ENCODE assay signal across 14 cellular contexts in genomic region chr2:111053266-111053665, GRCh38.
A peak's percentile ranks its signal among the peaks of the same experiment; 100 is the strongest.
DNase-seq lines count a peak whose midpoint lies in the region; ATAC-seq and TF ChIP-seq lines count a peak whose summit lies in the region.
"Had no signal": no experiment of that assay in that cellular context is flagged by ENCODE, and none has a peak within 500 bp of the region (broad histone marks: within the 10 kb centered on the region; RNA-seq: fewer than 3 reads in every experiment).

No MANE protein-coding gene starts in this region.

- TF ChIP-seq CTCF in hepatocyte (IDR thresholded peaks at IDR 0.05; ENCODE audit: poor library complexity) (no peak), esophagus muscularis mucosa (IDR thresholded peaks at IDR 0.05) (no peak)

- no peak for TF ChIP-seq POLR2A in esophagus muscularis mucosa (IDR thresholded peaks at IDR 0.05; ENCODE audit: low read depth)

- H3K4me1 Mint-ChIP-seq in stimulated activated naive B cell treated with anti-CD40 and anti-IgM and Interleukin-4, amounts not matched to agents 10 μg/mL and 1 μg/mL and 100 μg/mL, for 72 hours: peaks cover 72 to 96% of the 10 kb centered on the region in 2 donors
- H3K4me1 Mint-ChIP-seq: GM23338 had no signal

- H3K9me3 Mint-ChIP-seq in stimulated activated naive B cell treated with anti-CD40 and anti-IgM and Interleukin-4, amounts not matched to agents 10 μg/mL and 1 μg/mL and 100 μg/mL, for 72 hours: peaks cover 0 to 4% of the 10 kb centered on the region in 2 donors
- H3K9me3 Mint-ChIP-seq: CD8-positive, alpha-beta memory T cell; GM23338 had no signal

- H3K4me3 ChIP-seq in right cardiac atrium (ENCODE audit: low read length) (no peak overlapping the region), hepatocyte (no peak overlapping the region), esophagus muscularis mucosa (no peak overlapping the region)
- no peak overlapping the region for H3K4me3 ChIP-seq in BLaER1 treated with 17β-estradiol and CSF1 and Interleukin-3, amounts not matched to agents 10 nM and 100 nM
- H3K4me3 ChIP-seq: GM23338 had no signal

- H4K20me1 ChIP-seq in BLaER1 treated with 17β-estradiol and CSF1 and Interleukin-3, amounts not matched to agents 10 nM and 100 nM: peaks cover 0 to 7% (median 0%) of the 10 kb centered on the region in 11 experiments; a peak in 1 of 22 replicates
- no peaks in the 10 kb centered on the region for H4K20me1 ChIP-seq in hepatocyte (ENCODE audit: insufficient read depth, poor library complexity, severe bottlenecking)

- H3K27ac ChIP-seq in right cardiac atrium (ENCODE audit: low read length) (no peak overlapping the region), hepatocyte (no peak overlapping the region), esophagus muscularis mucosa (replicated peaks in 1 of 4) (no peak overlapping the region)
- H3K27ac ChIP-seq in BLaER1 treated with 17β-estradiol and CSF1 and Interleukin-3, amounts not matched to agents 10 nM and 100 nM: no peak overlapping the region
- H3K27ac ChIP-seq: HL-60 had no signal

- TF ChIP-seq EP300 in esophagus muscularis mucosa (IDR thresholded peaks at IDR 0.05): no peak

- H3K9ac ChIP-seq in BLaER1 treated with 17β-estradiol and CSF1 and Interleukin-3, amounts not matched to agents 10 nM and 100 nM: no peak overlapping the region

- no peaks in the 10 kb centered on the region for H3K36me3 ChIP-seq in BLaER1 treated with 17β-estradiol and CSF1 and Interleukin-3, amounts not matched to agents 10 nM and 100 nM
- H3K36me3 ChIP-seq in hepatocyte (replicated peaks; ENCODE audit: insufficient read depth, low read depth) (no peaks in the 10 kb centered on the region), esophagus muscularis mucosa (no peaks in the 10 kb centered on the region)
- H3K36me3 ChIP-seq: BE2C had no signal

- no peaks in the 10 kb centered on the region for H3K9me2 ChIP-seq in hepatocyte (replicated peaks; ENCODE audit: insufficient read depth)

- WGBS in right cardiac atrium: 58% methylated on average over 1 of the region's 1 CpG
- 91% methylated on average over 1 of the region's 1 CpG for WGBS in hepatocyte (ENCODE audit: low lambda C conversion rate, missing lambda C conversion rate)
- 83% methylated on average over 1 of the region's 1 CpG for WGBS in esophagus muscularis mucosa

- H3K4me1 ChIP-seq in right cardiac atrium (ENCODE audit: control insufficient read depth, insufficient read depth, low read length) (no peaks in the 10 kb centered on the region), hepatocyte (ENCODE audit: insufficient read depth) (peaks cover 17% of the 10 kb centered on the region), esophagus muscularis mucosa (no peaks in the 10 kb centered on the region)
- H3K4me1 ChIP-seq in BLaER1 treated with 17β-estradiol and CSF1 and Interleukin-3, amounts not matched to agents 10 nM and 100 nM: peaks cover 14 to 89% (median 69%) of the 10 kb centered on the region in 10 experiments
- H3K4me1 ChIP-seq: BE2C had no signal

- H3K4me3 Mint-ChIP-seq in stimulated activated naive B cell treated with anti-CD40 and anti-IgM and Interleukin-4, amounts not matched to agents 10 μg/mL and 1 μg/mL and 100 μg/mL, for 72 hours: no peak overlapping the region
- H3K4me3 Mint-ChIP-seq: CD8-positive, alpha-beta memory T cell; GM23338 had no signal

- no peak for DNase-seq in Right ventricle myocardium superior
- DNase-seq in right cardiac atrium: no peak
- DNase-seq in hepatocyte (ENCODE audit: low spot score): peak; percentile 1
- DNase-seq in stimulated activated naive B cell treated with anti-CD40 and anti-IgM and Interleukin-4, amounts not matched to agents 10 μg/mL and 1 μg/mL and 100 μg/mL, for 72 hours: no peak
- no peak for DNase-seq in left colon
- DNase-seq in esophagus muscularis mucosa (ENCODE audit: extremely low spot score): no peak
- DNase-seq: BE2C; Caco-2; CD8-positive, alpha-beta memory T cell; GF-D8; H7 had no signal

- H3K36me3 Mint-ChIP-seq in stimulated activated naive B cell treated with anti-CD40 and anti-IgM and Interleukin-4, amounts not matched to agents 10 μg/mL and 1 μg/mL and 100 μg/mL, for 72 hours: peaks cover 0 to 4% of the 10 kb centered on the region in 2 donors
- H3K36me3 Mint-ChIP-seq: CD8-positive, alpha-beta memory T cell had no signal

- intact Hi-C loops in Right ventricle myocardium superior (cut with DNase I): no loop called here
- intact Hi-C loops in right cardiac atrium (cut with DNase I): no loop called here
- intact Hi-C loops in left colon (cut with DNase I, micrococcal nuclease): no loop called here
- intact Hi-C loops in esophagus muscularis mucosa (cut with DNase I): no loop called here

- H3K79me2 ChIP-seq in hepatocyte: no peaks in the 10 kb centered on the region

- ATAC-seq in Right ventricle myocardium superior (ENCODE audit: poor library complexity) (peak; percentile 70), right cardiac atrium (no peak), left colon (no peak)
- ATAC-seq in stimulated activated naive B cell treated with anti-CD40 and anti-IgM and Interleukin-4, amounts not matched to agents 10 μg/mL and 1 μg/mL and 100 μg/mL, for 72 hours (replicated peaks): no peak
- ATAC-seq: GM23338 had no signal

- peak overlapping the region; percentile 57 for H3K27ac Mint-ChIP-seq in stimulated activated naive B cell treated with anti-CD40 and anti-IgM and Interleukin-4, amounts not matched to agents 10 μg/mL and 1 μg/mL and 100 μg/mL, for 72 hours
- H3K27ac Mint-ChIP-seq: CD8-positive, alpha-beta memory T cell; GM23338 had no signal

- H3K9me3 ChIP-seq in right cardiac atrium (ENCODE audit: control insufficient read depth, low read length): no peaks in the 10 kb centered on the region
- peaks cover 0 to 9% (median 0%) of the 10 kb centered on the region in 11 experiments; a peak in 2 of 22 replicates for H3K9me3 ChIP-seq in BLaER1 treated with 17β-estradiol and CSF1 and Interleukin-3, amounts not matched to agents 10 nM and 100 nM (replicated peaks in 1 of 11)
- H3K9me3 ChIP-seq in hepatocyte (ENCODE audit: low read depth): no peaks in the 10 kb centered on the region
- H3K9me3 ChIP-seq in esophagus muscularis mucosa: no peaks in the 10 kb centered on the region
- H3K9me3 ChIP-seq: BE2C, Caco-2 had no signal

- H3K27me3 ChIP-seq in right cardiac atrium (ENCODE audit: control insufficient read depth, insufficient read depth) (no peaks in the 10 kb centered on the region), hepatocyte (no peaks in the 10 kb centered on the region), esophagus muscularis mucosa (peaks cover 0 to 8% (median 0%) of the 10 kb centered on the region in 4 donors)
- peaks cover 0 to 44% (median 0%) of the 10 kb centered on the region in 11 experiments; a peak in 8 of 22 replicates for H3K27me3 ChIP-seq in BLaER1 treated with 17β-estradiol and CSF1 and Interleukin-3, amounts not matched to agents 10 nM and 100 nM
- H3K27me3 ChIP-seq: BE2C had no signal

- H3K27me3 Mint-ChIP-seq in stimulated activated naive B cell treated with anti-CD40 and anti-IgM and Interleukin-4, amounts not matched to agents 10 μg/mL and 1 μg/mL and 100 μg/mL, for 72 hours: no peaks in the 10 kb centered on the region

- H2AFZ ChIP-seq in hepatocyte: no peak overlapping the region
- H2AFZ ChIP-seq: GM23338 had no signal

- H3K4me2 ChIP-seq in BLaER1 treated with 17β-estradiol and CSF1 and Interleukin-3, amounts not matched to agents 10 nM and 100 nM: peak overlapping the region in 7 of 11 experiments; percentile 58 to 93 (median 73); a peak in 12 of 22 replicates
- H3K4me2 ChIP-seq in hepatocyte: no peak overlapping the region
- H3K4me2 ChIP-seq: GM23338 had no signal
